In genomic region chr13:95607363-95607762, GRCh38 we compare ENCODE assay signal across 19 cellular contexts. TPM values are rescaled to one million over a fixed set of nuclear protein-coding genes. Genes with fewer than 3 reads are reported as not detected.
A peak's percentile ranks its signal among the peaks of the same experiment; 100 is the strongest.
DNase-seq lines count a peak whose midpoint lies in the region; ATAC-seq, FAIRE-seq and TF ChIP-seq lines count a peak whose summit lies in the region.
"Had no signal": no experiment of that assay in that cellular context is flagged by ENCODE, and none has a peak within 500 bp of the region (broad histone marks: within the 10 kb centered on the region; RNA-seq: fewer than 3 reads in every experiment).

No MANE protein-coding gene starts in this region.

- H3K4me3 ChIP-seq in pancreas (no peak overlapping the region), GM23338 (no peak overlapping the region)
- H3K4me3 ChIP-seq: gastroesophageal sphincter, left ventricle myocardium inferior, sigmoid colon, thoracic aorta had no signal

- ATAC-seq in pancreas (peak in 1 of 4 donors; percentile 9), GM23338 (no peak)
- ATAC-seq: gastroesophageal sphincter had no signal

- no peak overlapping the region for H2AFZ ChIP-seq in GM23338

- no peak overlapping the region for H3K27ac Mint-ChIP-seq in GM23338
- H3K27ac Mint-ChIP-seq: activated CD4-positive, alpha-beta T cell treated with anti-CD3 and anti-CD28 coated beads, Interleukin-2, amount 10 ng/mL, durations not matched to agents 7 days and 5 days; activated T-helper 2 cell treated with anti-CD3 and anti-CD28 coated beads, Interferon-gamma antibody, Interleukin-2, Interleukin-4, amounts not matched to agents 10 μg/mL and 5 μg/mL and 100 μg/mL, durations not matched to agents 14 hours and 24 hours and 36 hours; CD4-positive, alpha-beta T cell; nephron progenitor cell; T-helper 1 cell treated with Interleukin-12 subunit alpha and Interleukin-12 subunit beta and Interleukin-4 antibody, amounts not matched to agents 30 μg/mL and 1 μg/mL, for 36 hours had no signal

- H3K36me3 Mint-ChIP-seq in GM23338 (ENCODE audit: low read depth) = peaks cover 18% of the 10 kb centered on the region

- TF ChIP-seq CTCF in pancreas (IDR thresholded peaks at IDR 0.05) (no peak), GM23338 (conservative IDR thresholded peaks at IDR 0.05; ENCODE audit: low read depth in 2 of 2) (no peak)

- 10 to 14% methylated on average over 1 of the region's 1 CpG for WGBS in pancreas, 2 donors

- no peak for FAIRE-seq in pancreas (lab: Jason Lieb, UNC)

- no peaks in the 10 kb centered on the region for H3K27me3 Mint-ChIP-seq in GM23338 (ENCODE audit: insufficient read depth, low read depth, poor library complexity)

- H3K4me1 Mint-ChIP-seq in GM23338 = no peaks in the 10 kb centered on the region
- H3K4me1 Mint-ChIP-seq: activated CD4-positive, alpha-beta T cell treated with anti-CD3 and anti-CD28 coated beads, Interleukin-2, amount 10 ng/mL, durations not matched to agents 7 days and 5 days; nephron progenitor cell had no signal

- H3K9me3 ChIP-seq in pancreas = no peaks in the 10 kb centered on the region
- H3K9me3 ChIP-seq: gastroesophageal sphincter, left ventricle myocardium inferior, sigmoid colon, thoracic aorta had no signal

- H3K36me3 ChIP-seq in pancreas (peaks cover 0 to 10% (median 0%) of the 10 kb centered on the region in 3 donors), GM23338 (ENCODE audit: insufficient read depth) (no peaks in the 10 kb centered on the region)
- H3K36me3 ChIP-seq: left ventricle myocardium inferior had no signal

- peaks cover 7 to 33% (median 25%) of the 10 kb centered on the region in 3 donors for H3K4me1 ChIP-seq in pancreas
- H3K4me1 ChIP-seq in GM23338 (ENCODE audit: insufficient read depth) = no peaks in the 10 kb centered on the region

- no peaks in the 10 kb centered on the region for H3F3A ChIP-seq in GM23338 (replicated peaks; ENCODE audit: low read depth)

- no peak overlapping the region for H3K4me2 ChIP-seq in GM23338

- intact Hi-C loops in pancreas (cut with DNase I) = no loop called here

- CTCF ChIA-PET in HEK293T (lab: Yijun Ruan, JAX) = interaction anchor here (1.2 kb wide), 1 partner anchor 17 kb away, joined by 3 read pairs; no protein-coding TSS in a partner anchor

- no peaks in the 10 kb centered on the region for H3K79me2 ChIP-seq in GM23338 (replicated peaks; ENCODE audit: insufficient read depth)

- DNase-seq in HT-29 (ENCODE audit: low spot score) (peak; percentile 57), NCI-H748 (lab: John Stamatoyannopoulos, UW; ENCODE audit: unreplicated experiment) (peak; percentile 31), dermis blood vessel endothelial cell (peak; percentile 79), pancreas (no peak), GM23338 (ENCODE audit: low spot score) (no peak), HEK293T (ENCODE audit: extremely low spot score) (no peak), cerebellar nuclear complex (lab: John Stamatoyannopoulos, UW) (no peak)
- DNase-seq: activated CD4-positive, alpha-beta T cell treated with anti-CD3 and anti-CD28 coated beads, Interleukin-2, amount 10 ng/mL, durations not matched to agents 7 days and 5 days; CD4-positive, alpha-beta T cell; central memory CD4-positive, alpha-beta T cell; left ventricle myocardium inferior; NCI-H1092; nephron progenitor cell; sigmoid colon had no signal

- POLR2A ChIA-PET in HEK293T (lab: Yijun Ruan, JAX) = no interaction called here

- no peaks in the 10 kb centered on the region; the same call in 1 of the 2 replicates for H4K20me1 ChIP-seq in GM23338 (replicated peaks; ENCODE audit: insufficient read depth)

- H3K4me3 Mint-ChIP-seq in GM23338 = no peak overlapping the region
- H3K4me3 Mint-ChIP-seq: activated CD4-positive, alpha-beta T cell treated with anti-CD3 and anti-CD28 coated beads, Interleukin-2, amount 10 ng/mL, durations not matched to agents 7 days and 5 days; CD4-positive, alpha-beta T cell; nephron progenitor cell; T-helper 1 cell treated with Interleukin-12 subunit alpha and Interleukin-12 subunit beta and Interleukin-4 antibody, amounts not matched to agents 30 μg/mL and 1 μg/mL, for 36 hours had no signal

- no peaks in the 10 kb centered on the region; the same call in 2 of the 3 replicates for H3K9me3 Mint-ChIP-seq in GM23338
- H3K9me3 Mint-ChIP-seq: activated CD4-positive, alpha-beta T cell treated with anti-CD3 and anti-CD28 coated beads, Interleukin-2, amount 10 ng/mL, durations not matched to agents 7 days and 5 days; activated T-helper 2 cell treated with anti-CD3 and anti-CD28 coated beads, Interferon-gamma antibody, Interleukin-2, Interleukin-4, amounts not matched to agents 10 μg/mL and 5 μg/mL and 100 μg/mL, durations not matched to agents 14 hours and 24 hours and 36 hours; CD4-positive, alpha-beta T cell; nephron progenitor cell; T-helper 1 cell treated with Interleukin-12 subunit alpha and Interleukin-12 subunit beta and Interleukin-4 antibody, amounts not matched to agents 30 μg/mL and 1 μg/mL, for 36 hours had no signal

- H3K9me2 ChIP-seq in GM23338 (ENCODE audit: insufficient read depth) = no peaks in the 10 kb centered on the region

- peak overlapping the region in 3 of 4 donors; percentile 11 to 45 (median 44) for H3K27ac ChIP-seq in pancreas
- H3K27ac ChIP-seq in GM23338 (ENCODE audit: low read depth) = no peak overlapping the region
- H3K27ac ChIP-seq: gastroesophageal sphincter, HL-60, left ventricle myocardium inferior, sigmoid colon, thoracic aorta had no signal

- H3K27me3 ChIP-seq in pancreas = no peaks in the 10 kb centered on the region
- H3K27me3 ChIP-seq in GM23338 (ENCODE audit: insufficient read depth) = no peaks in the 10 kb centered on the region
- H3K27me3 ChIP-seq: gastroesophageal sphincter, sigmoid colon had no signal

TF ChIP-seq in GM23338, 12 proteins besides CTCF, POLR2A, EP300 and RAD21 (continues in another document):
- no peak for TF ChIP-seq CREB1 (CRISPR knock-in tag; IDR thresholded peaks at IDR 0.05; ENCODE audit: low read depth)

TF ChIP-seq in HEK293T, 16 proteins besides CTCF, POLR2A, EP300 and RAD21:
- no peak for TF ChIP-seq BHLHE40 (IDR thresholded peaks at IDR 0.05; ENCODE audit: borderline replicate concordance)
- no peak for TF ChIP-seq CTBP1 (IDR thresholded peaks at IDR 0.05; ENCODE audit: borderline replicate concordance)
- TF ChIP-seq HDGF (IDR thresholded peaks at IDR 0.05; ENCODE audit: borderline replicate concordance) = no peak

RNA-seq across cellular contexts. Expression of gene DZIP1, which starts 37.1 kb away (rescaled TPM):
- not detected in 2 replicates for total RNA-seq in HT-29 (2014; rRNA removed; shearing (Covaris generic))
- 4.0 and 5.3 TPM in 2 replicates for total RNA-seq in dermis blood vessel endothelial cell
- 10 to 100 TPM; 14.5 to 23.5 (median 20.6) TPM for total RNA-seq in pancreas
- 10 to 100 TPM; 16.7 to 36.5 TPM for polyA plus RNA-seq in pancreas
- total RNA-seq in GM23338 (2014; rRNA removed; shearing (Covaris generic)) = 22.6 and 24.2 TPM in 2 replicates
- 10.6 and 11.2 TPM in 2 replicates for polyA plus RNA-seq in GM23338 (2016; fragmentation: Nextera tagmentation; extraction: Ambion mirVana)
- total RNA-seq: CD4-positive, alpha-beta T cell had no signal

RNA-seq across cellular contexts. Expression of gene CLDN10, which starts 54.8 kb away (rescaled TPM):
- not detected in 2 replicates for total RNA-seq in HT-29 (2014; rRNA removed; shearing (Covaris generic))
- total RNA-seq in dermis blood vessel endothelial cell (0.88 and 1.2 TPM in 2 replicates), pancreas (100 to 1,000 TPM in 2 of 6 donors, 10 to 100 TPM in 4; 83.8 to 174 (median 96.2) TPM)
- polyA plus RNA-seq in pancreas (100 to 1,000 TPM in 1 of 2 donors, 10 to 100 TPM in 1; 96.5 to 258 TPM), GM23338 (2016; fragmentation: Nextera tagmentation; extraction: Ambion mirVana) (65.9 and 69.1 TPM in 2 replicates)
- 34.7 and 35.7 TPM in 2 replicates for total RNA-seq in GM23338 (2014; rRNA removed; shearing (Covaris generic))
- total RNA-seq: activated CD4-positive, alpha-beta T cell treated with anti-CD3 and anti-CD28 coated beads, Interleukin-2, amount 10 ng/mL, durations not matched to agents 7 days and 5 days; activated T-helper 2 cell treated with anti-CD3 and anti-CD28 coated beads, Interferon-gamma antibody, Interleukin-2, Interleukin-4, amounts not matched to agents 10 μg/mL and 5 μg/mL and 100 μg/mL, durations not matched to agents 14 hours and 24 hours and 36 hours; CD4-positive, alpha-beta T cell; left ventricle myocardium inferior; thoracic aorta had no signal

Comparison
In these comparisons a context has a peak if more than half of its experiments do, and no peak if none do; other contexts are left out.
1. DNase-seq: peak in HT-29 (single experiment), NCI-H748 (single experiment) and dermis blood vessel endothelial cell (single experiment); none in pancreas (0 of 6), GM23338 (single experiment), HEK293T (single experiment) and cerebellar nuclear complex (0 of 2).
2. RNA of gene CLDN10, which starts 54.8 kb away (total RNA-seq): 83.8 to 174 TPM in pancreas and 34.7 to 35.7 TPM in GM23338; 0.88 to 1.2 TPM in dermis blood vessel endothelial cell and not detected in HT-29; every median in the first group is over 10 times any median in the second.